ENCODE assay signal across 10 cellular contexts in the genomic region with DNA sequence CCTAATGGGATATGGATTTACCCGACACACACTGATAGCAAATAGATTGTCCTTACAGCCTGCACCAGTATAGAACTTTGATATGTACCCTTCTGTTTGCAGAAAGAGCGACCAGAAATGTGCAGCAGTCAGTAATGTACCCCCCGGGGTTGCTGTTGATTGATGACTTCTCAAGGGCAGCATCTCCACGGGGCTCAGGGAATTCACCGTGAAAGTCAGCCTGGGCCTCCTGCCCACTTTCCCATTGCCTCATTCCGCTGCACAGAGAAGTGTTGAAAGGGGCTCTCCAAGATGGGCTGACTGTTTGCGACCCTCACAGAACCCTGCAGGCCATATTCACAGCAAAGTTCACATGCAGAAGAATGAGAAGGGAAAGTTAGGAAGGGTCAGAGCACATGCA.
DNase-seq lines count a peak whose midpoint lies in the region; ATAC-seq, FAIRE-seq and TF ChIP-seq lines count a peak whose summit lies in the region.
"Had no signal": no experiment of that assay in that cellular context is flagged by ENCODE, and none has a peak within 500 bp of the region (broad histone marks: within the 10 kb centered on the region; RNA-seq: fewer than 3 reads in every experiment).

No MANE protein-coding gene starts in this region.

- H3K4me1 Mint-ChIP-seq in astrocyte (ENCODE audit: low read depth, unreplicated experiment) (no peaks in the 10 kb centered on the region), naive B cell (peaks cover 81 to 95% (median 93%) of the 10 kb centered on the region in 3 donors)
- H3K4me1 Mint-ChIP-seq in natural killer cell treated with Interleukin-12 subunit alpha and Interleukin-12 subunit beta and Interleukin-15 and Interleukin-18, amount 100 ng/mL, for 72 hours (ENCODE audit: low read depth in 2 of 2): peaks cover 15 to 26% of the 10 kb centered on the region in 2 donors

- no peak overlapping the region for H3K27ac Mint-ChIP-seq in astrocyte (ENCODE audit: unreplicated experiment)
- peak overlapping the region in 5 of 6 donors; percentile 80 to 98 (median 97) for H3K27ac Mint-ChIP-seq in naive B cell
- H3K27ac Mint-ChIP-seq in natural killer cell treated with Interleukin-12 subunit alpha and Interleukin-12 subunit beta and Interleukin-15 and Interleukin-18, amount 100 ng/mL, for 72 hours: no peak overlapping the region

- peaks cover 1% of the 10 kb centered on the region for H3K36me3 Mint-ChIP-seq in astrocyte (ENCODE audit: low read depth, unreplicated experiment)
- H3K36me3 Mint-ChIP-seq in naive B cell: no peaks in the 10 kb centered on the region
- H3K36me3 Mint-ChIP-seq in natural killer cell treated with Interleukin-12 subunit alpha and Interleukin-12 subunit beta and Interleukin-15 and Interleukin-18, amount 100 ng/mL, for 72 hours: no peaks in the 10 kb centered on the region

- H3K27me3 ChIP-seq in Karpas-422 (ENCODE audit: low read length) (no peaks in the 10 kb centered on the region), astrocyte (ENCODE audit: insufficient read depth, low read length) (no peaks in the 10 kb centered on the region)

- no peak for FAIRE-seq in astrocyte (lab: Jason Lieb, UNC)

- H3K4me2 ChIP-seq in Karpas-422 (ENCODE audit: low read depth, low read length, poor library complexity, severe bottlenecking) (no peak overlapping the region), astrocyte (ENCODE audit: low read length) (peak overlapping the region; percentile 44)

- H3K4me1 ChIP-seq in Karpas-422 (ENCODE audit: low read length) (peaks cover 53% of the 10 kb centered on the region), astrocyte (ENCODE audit: insufficient read depth, low read length) (peaks cover 10% of the 10 kb centered on the region)

- H3K4me3 Mint-ChIP-seq in astrocyte (ENCODE audit: unreplicated experiment): no peak overlapping the region
- peak overlapping the region in 7 of 8 donors; percentile 18 to 91 (median 74) for H3K4me3 Mint-ChIP-seq in naive B cell
- H3K4me3 Mint-ChIP-seq in natural killer cell treated with Interleukin-12 subunit alpha and Interleukin-12 subunit beta and Interleukin-15 and Interleukin-18, amount 100 ng/mL, for 72 hours: no peak overlapping the region

- H3K4me3 ChIP-seq in Karpas-422 (ENCODE audit: low read length): no peak overlapping the region
- H3K4me3 ChIP-seq in astrocyte (ENCODE audit: insufficient read depth, low read depth, low read length): no peak overlapping the region

- H3K9me3 ChIP-seq in Karpas-422 (ENCODE audit: low read length): no peaks in the 10 kb centered on the region
- no peaks in the 10 kb centered on the region for H3K9me3 ChIP-seq in astrocyte (ENCODE audit: insufficient read depth, low read depth, low read length)

- H4K20me1 ChIP-seq in Karpas-422 (ENCODE audit: insufficient read depth, low read depth, low read length) (no peaks in the 10 kb centered on the region), astrocyte (ENCODE audit: insufficient read depth, low read length) (peaks cover 2% of the 10 kb centered on the region)

- no peak for ATAC-seq in naive B cell (ENCODE audit: low read depth in 2 of 2)
- ATAC-seq in GM18867 (IDR thresholded peaks at IDR 0.05; ENCODE audit: unreplicated experiment): no peak
- ATAC-seq in natural killer cell treated with Interleukin-12 subunit alpha and Interleukin-12 subunit beta and Interleukin-15 and Interleukin-18, amount 100 ng/mL, for 72 hours: no peak
- ATAC-seq: Panc1 had no signal

- H3K9me2 ChIP-seq in Karpas-422 (replicated peaks; ENCODE audit: insufficient read depth, low read length): no peaks in the 10 kb centered on the region

- H3K27me3 Mint-ChIP-seq in astrocyte (ENCODE audit: low read depth, unreplicated experiment): peaks cover 9% of the 10 kb centered on the region
- H3K27me3 Mint-ChIP-seq in naive B cell: no peaks in the 10 kb centered on the region
- H3K27me3 Mint-ChIP-seq in natural killer cell treated with Interleukin-12 subunit alpha and Interleukin-12 subunit beta and Interleukin-15 and Interleukin-18, amount 100 ng/mL, for 72 hours: peaks cover 0 to 19% of the 10 kb centered on the region in 2 donors

- H3K36me3 ChIP-seq in Karpas-422 (ENCODE audit: insufficient read depth, low read length) (no peaks in the 10 kb centered on the region), astrocyte (ENCODE audit: insufficient read depth, low read length) (no peaks in the 10 kb centered on the region)

- H3K27ac ChIP-seq in Karpas-422 (ENCODE audit: low read length) (0 out of 2 replicates have a peak overlapping the region, but pooled peaks have one; percentile 56), astrocyte (ENCODE audit: low read depth, low read length) (no peak overlapping the region)

- no peak overlapping the region for H2AFZ ChIP-seq in Karpas-422 (ENCODE audit: low read length)
- H2AFZ ChIP-seq in astrocyte (ENCODE audit: low read depth, low read length): no peak overlapping the region

- H3K9ac ChIP-seq in Karpas-422 (ENCODE audit: low read length): no peak overlapping the region
- H3K9ac ChIP-seq in astrocyte (ENCODE audit: low read length): no peak overlapping the region

- no peak for TF ChIP-seq CTCF in astrocyte (IDR thresholded peaks at IDR 0.05; ENCODE audit: insufficient read depth, low read depth, low read length)

- H3K79me2 ChIP-seq in Karpas-422 (ENCODE audit: low read length): peaks cover 98% of the 10 kb centered on the region
- no peaks in the 10 kb centered on the region for H3K79me2 ChIP-seq in astrocyte (ENCODE audit: insufficient read depth, low read length)

- H3K9me3 Mint-ChIP-seq in astrocyte (ENCODE audit: unreplicated experiment): no peaks in the 10 kb centered on the region
- no peaks in the 10 kb centered on the region for H3K9me3 Mint-ChIP-seq in naive B cell
- H3K9me3 Mint-ChIP-seq in natural killer cell treated with Interleukin-12 subunit alpha and Interleukin-12 subunit beta and Interleukin-15 and Interleukin-18, amount 100 ng/mL, for 72 hours: no peaks in the 10 kb centered on the region

- DNase-seq in CD1c-positive myeloid dendritic cell (ENCODE audit: extremely low spot score) (peak; percentile 29), Karpas-422 (no peak), astrocyte (ENCODE audit: low read depth) (peak; percentile 48), naive B cell (no peak), dermis blood vessel endothelial cell (no peak), Ammon's horn (ENCODE audit: low spot score) (no peak)
- no peak for DNase-seq in natural killer cell treated with Interleukin-12 subunit alpha and Interleukin-12 subunit beta and Interleukin-15 and Interleukin-18, amount 100 ng/mL, for 72 hours (ENCODE audit: low spot score)
- DNase-seq: activated CD8-positive, alpha-beta memory T cell treated with anti-CD3 and anti-CD28 coated beads, Interleukin-2, amount 50 U/mL, for 4 hours had no signal

Comparison
In these comparisons a context has a peak if more than half of its experiments do, and no peak if none do; other contexts are left out.
1. DNase-seq: peak in CD1c-positive myeloid dendritic cell (single experiment) and astrocyte (single experiment); none in Karpas-422 (single experiment), naive B cell (single experiment), natural killer cell treated with Interleukin-12 subunit alpha and Interleukin-12 subunit beta and Interleukin-15 and Interleukin-18, amount 100 ng/mL, for 72 hours (single experiment), dermis blood vessel endothelial cell (single experiment) and Ammon's horn (single experiment).
2. H3K27ac Mint-ChIP-seq: peak in naive B cell (5 of 6); none in astrocyte (single experiment) and natural killer cell treated with Interleukin-12 subunit alpha and Interleukin-12 subunit beta and Interleukin-15 and Interleukin-18, amount 100 ng/mL, for 72 hours (0 of 2).
3. H3K4me3 Mint-ChIP-seq: peak in naive B cell (7 of 8); none in astrocyte (single experiment) and natural killer cell treated with Interleukin-12 subunit alpha and Interleukin-12 subunit beta and Interleukin-15 and Interleukin-18, amount 100 ng/mL, for 72 hours (single experiment).